In the genomic region with DNA sequence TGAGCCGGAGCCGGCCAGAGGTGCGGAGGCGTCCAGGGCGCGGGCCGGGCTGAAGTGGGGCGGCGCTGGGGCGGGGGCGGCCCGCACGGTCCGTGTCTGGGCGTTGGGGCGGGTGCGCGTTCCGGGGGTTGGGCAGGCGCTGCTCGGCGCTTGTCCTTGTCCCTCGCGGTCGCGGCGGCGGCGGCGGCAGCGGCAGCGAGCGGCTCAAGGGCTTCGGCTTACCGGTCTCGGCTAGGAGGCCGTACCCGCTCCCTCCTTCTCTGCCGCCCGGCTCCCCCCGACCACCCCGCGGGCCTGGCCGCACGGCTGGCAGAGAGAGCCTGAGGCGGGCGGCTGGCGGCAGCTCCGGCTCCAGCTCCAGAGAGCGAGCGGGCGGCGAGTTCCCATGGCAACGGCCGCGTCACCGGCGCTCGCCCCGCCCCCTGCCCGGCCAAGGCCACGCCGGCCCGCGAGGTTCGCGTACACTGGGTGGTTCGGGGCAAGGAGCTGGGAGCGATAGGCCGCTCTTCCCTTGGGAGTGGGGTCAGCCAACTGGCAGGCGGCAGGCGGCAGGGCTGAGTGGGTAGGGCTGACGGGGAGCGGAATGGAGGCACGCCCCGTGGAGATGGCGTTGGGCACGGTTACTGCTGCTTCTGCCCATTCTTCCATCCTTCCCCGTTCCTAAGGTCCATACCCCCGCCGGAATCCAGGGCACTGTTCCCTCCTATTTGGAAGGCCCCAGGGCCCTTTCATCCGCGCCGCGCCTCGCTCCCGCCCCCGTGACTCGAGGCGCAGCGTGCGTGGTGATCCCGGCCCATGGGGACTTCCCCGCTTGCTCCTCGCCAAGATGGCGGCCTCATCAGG, we compare ENCODE assay signal across 8 cellular contexts.
DNase-seq lines count a peak whose midpoint lies in the region; ATAC-seq and TF ChIP-seq lines count a peak whose summit lies in the region.

A gene with protein sequence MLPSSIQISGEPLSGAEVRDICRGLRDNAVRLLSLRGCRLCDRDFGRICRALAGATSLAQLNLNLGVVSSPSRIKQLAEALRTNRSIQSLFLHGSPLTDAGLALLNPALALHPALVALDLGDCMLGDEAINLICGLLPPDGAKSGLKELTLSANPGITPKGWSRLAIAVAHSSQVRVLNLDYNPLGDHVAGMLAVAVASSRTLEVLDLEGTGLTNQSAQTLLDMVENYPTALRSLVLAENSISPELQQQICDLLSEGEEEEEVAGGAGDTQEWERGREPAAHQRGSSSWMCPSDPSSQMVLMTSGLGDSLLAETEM (minus strand): TSS at position 363 of the 843 bp plus-strand sequence. CDS start 561 bp downstream, outside the sequence.

- TF ChIP-seq CTCF in epithelial cell of esophagus (IDR thresholded peaks at IDR 0.05; ENCODE audit: insufficient read depth, low read depth, low read length, missing control alignments), result no peak

- DNase-seq in NCI-H2081 (lab: John Stamatoyannopoulos, UW), result peak; percentile 63 to 65
- DNase-seq in NCI-H2081 treated with DMSO at 0.1 percent for 48 hours (lab: John Stamatoyannopoulos, UW), result no peak
- DNase-seq in NOMO-1 treated with DMSO at 0.1 percent for 48 hours (lab: John Stamatoyannopoulos, UW; ENCODE audit: unreplicated experiment), result peak; percentile 36
- peak; percentile 63 for DNase-seq in activated T-cell treated with anti-CD3 and anti-CD28 coated beads for 1 hour (ENCODE audit: low read depth)
- peak; percentile 78 for DNase-seq in epithelial cell of esophagus (ENCODE audit: low read depth)
- DNase-seq in middle frontal gyrus (ENCODE audit: extremely low spot score, low spot score), result peak; percentile 76
- DNase-seq in stimulated activated CD8-positive, alpha-beta memory T cell treated with anti-CD3 and anti-CD28 coated beads, Interleukin-15, amount 100 ng/mL, for 4 hours (ENCODE audit: low read depth in 2 of 2), result peak; percentile 44 to 63

- peak; percentile 64 for ATAC-seq in HG03066 (IDR thresholded peaks at IDR 0.05; ENCODE audit: low read depth, unreplicated experiment)

- H3K4me3 ChIP-seq in epithelial cell of esophagus (ENCODE audit: low read length), result peak within 1 kb of the TSS; percentile 53
